8 cellular contexts compared by ENCODE assay signal in the genomic region with DNA sequence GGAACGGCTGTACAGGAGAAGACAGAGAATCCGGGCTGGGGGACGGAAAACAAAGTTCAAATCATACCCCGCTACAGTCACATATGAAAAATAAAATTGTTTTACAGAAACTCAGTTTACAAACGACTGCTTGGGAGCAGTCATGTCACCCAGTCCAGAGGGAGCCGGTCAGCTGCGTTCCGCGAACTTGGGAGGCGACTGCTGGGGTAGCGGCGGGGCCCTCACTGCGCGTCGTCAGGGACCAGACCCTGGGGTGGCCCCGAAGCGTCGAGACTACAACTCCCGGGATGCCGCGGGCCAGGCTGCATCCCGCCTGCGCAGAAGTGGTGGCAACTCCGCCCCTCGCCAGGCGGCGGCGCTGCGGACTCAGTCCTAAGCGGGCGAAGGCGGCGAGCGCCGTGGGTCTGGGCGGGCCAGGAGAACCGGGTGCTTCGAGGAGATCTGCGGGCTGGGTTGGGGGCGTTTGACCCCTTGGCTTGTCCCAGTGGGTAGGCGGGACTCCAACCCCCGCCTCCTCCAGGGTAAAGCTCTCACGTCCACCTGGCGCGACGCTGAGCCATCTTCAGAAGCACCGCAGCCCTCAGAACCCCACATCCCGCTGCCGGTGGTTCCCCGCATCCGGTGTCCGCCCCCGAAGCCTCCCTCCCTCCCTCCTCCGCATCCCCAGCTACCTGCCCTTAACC.
DNase-seq lines count a peak whose midpoint lies in the region; TF ChIP-seq lines count a peak whose summit lies in the region.

No MANE protein-coding gene starts in this region.

- H3K9me2 ChIP-seq in Loucy (replicated peaks; ENCODE audit: low read depth, low read length): no peaks in the 10 kb centered on the region

- peaks cover 8% of the 10 kb centered on the region; the same call in 1 of the 2 replicates for H3F3A ChIP-seq in Loucy (ENCODE audit: low read depth)

- no peaks in the 10 kb centered on the region for H3K9me3 ChIP-seq in HAP-1
- H3K9me3 ChIP-seq in Loucy (ENCODE audit: insufficient read depth, low read depth, low read length): no peaks in the 10 kb centered on the region
- H3K9me3 ChIP-seq in neuron (ENCODE audit: low read length): no peaks in the 10 kb centered on the region

- peak overlapping the region; percentile 85 for H3K9ac ChIP-seq in Loucy (ENCODE audit: low read depth, low read length, poor library complexity, severe bottlenecking)

- H3K4me3 ChIP-seq in HAP-1 (peak overlapping the region; percentile 57), Loucy (ENCODE audit: low read length, poor library complexity, severe bottlenecking) (peak overlapping the region; percentile 80), foreskin fibroblast (ENCODE audit: low read depth in 1 of 2, low read length in 2 of 2) (peak overlapping the region; percentile 68 to 83), neuron (ENCODE audit: low read length) (peak overlapping the region; percentile 77)

- H3K36me3 ChIP-seq in HAP-1 (replicated peaks) (no peaks in the 10 kb centered on the region), Loucy (ENCODE audit: insufficient read depth, low read length) (no peaks in the 10 kb centered on the region), neuron (ENCODE audit: insufficient read depth, low read length) (no peaks in the 10 kb centered on the region)

- in situ Hi-C loops in HAP-1 (cut with MboI; ENCODE audit: low sequenced_read_pairs): no loop called here

- peaks cover 6% of the 10 kb centered on the region for H4K20me1 ChIP-seq in Loucy (ENCODE audit: insufficient read depth, low read length, poor library complexity, severe bottlenecking)

- H3K27me3 ChIP-seq in HAP-1 (ENCODE audit: low read depth) (no peaks in the 10 kb centered on the region), Loucy (ENCODE audit: insufficient read depth, low read length, poor library complexity, severe bottlenecking) (no peaks in the 10 kb centered on the region), neuron (ENCODE audit: insufficient read depth, low read length) (no peaks in the 10 kb centered on the region)

- H3K79me2 ChIP-seq in Loucy (ENCODE audit: insufficient read depth, low read length): peaks cover 61% of the 10 kb centered on the region

- peak; percentile 86 for TF ChIP-seq POLR2A in Raji (IDR thresholded peaks at IDR 0.05; ENCODE audit: insufficient read depth, low read depth, low read length)

- TF ChIP-seq CTCF in Loucy (conservative IDR thresholded peaks at IDR 0.05; ENCODE audit: low read length): peak; percentile 78
- peak; percentile 84 for TF ChIP-seq CTCF in foreskin fibroblast (IDR thresholded peaks at IDR 0.05; ENCODE audit: low read depth, low read length)

- H3K4me2 ChIP-seq in Loucy (ENCODE audit: low read depth, low read length, poor library complexity, severe bottlenecking): peak overlapping the region; percentile 98

- DNase-seq in GF-D8 (lab: John Stamatoyannopoulos, UW): peak; percentile 68
- DNase-seq in HAP-1 (ENCODE audit: low spot score in 2 of 2): peak; percentile 89 to 95
- DNase-seq in activated gamma-delta T cell (lab: John Stamatoyannopoulos, UW): peak; percentile 87
- DNase-seq in foreskin fibroblast: peak; percentile 85 to 96
- DNase-seq in stromal cell of bone marrow (ENCODE audit: low read depth): peak; percentile 76

- H3K4me1 ChIP-seq in HAP-1 (peaks cover 9% of the 10 kb centered on the region), Loucy (ENCODE audit: insufficient read depth, low read length, poor library complexity, severe bottlenecking) (peaks cover 41% of the 10 kb centered on the region), neuron (ENCODE audit: insufficient read depth, low read length) (peaks cover 10% of the 10 kb centered on the region)

- H2AFZ ChIP-seq in Loucy (ENCODE audit: low read length) (peak overlapping the region; percentile 70), neuron (ENCODE audit: low read depth, low read length) (peak overlapping the region; percentile 97)

Comparison
In these comparisons a context has a peak if more than half of its experiments do, and no peak if none do; other contexts are left out.
1. Peak in every context shown above with its lines: DNase-seq and H3K4me3 ChIP-seq.